Comparison of ENCODE assay signal across 26 cellular contexts in the genomic region with DNA sequence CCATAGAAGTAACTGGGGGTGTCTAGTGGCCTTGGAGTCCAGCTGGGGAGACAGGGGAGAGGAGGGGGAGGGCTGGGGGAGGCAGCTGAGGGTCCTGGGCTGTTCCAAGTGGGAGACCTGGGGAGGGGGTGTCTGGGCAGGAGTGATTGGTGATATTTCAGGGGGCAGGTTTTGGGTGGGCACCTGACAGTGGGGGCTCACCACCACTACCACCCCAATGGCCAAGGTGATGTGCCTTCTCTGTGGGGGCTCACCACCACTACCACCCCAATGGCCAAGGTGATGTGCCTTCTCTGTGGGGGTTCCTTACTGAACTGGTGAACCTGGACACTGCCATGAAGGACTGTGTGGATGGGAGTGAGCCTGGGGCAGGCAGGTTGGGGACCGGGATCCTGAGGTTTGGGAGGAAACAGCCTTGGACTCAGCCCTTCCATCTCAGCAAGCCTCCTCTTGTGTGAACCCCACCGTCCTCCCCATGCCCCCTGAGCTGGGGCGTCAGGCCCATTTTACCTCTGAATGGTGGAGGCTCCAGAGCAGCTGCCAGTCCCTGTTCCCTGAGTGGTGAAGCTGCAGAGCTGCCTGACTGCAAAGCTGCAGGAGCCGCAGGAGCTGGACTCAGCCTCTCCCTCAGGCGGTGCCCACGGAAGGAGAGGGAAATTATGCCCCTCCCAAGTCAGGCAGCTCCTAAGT. TPM values are rescaled to one million over a fixed set of nuclear protein-coding genes. Genes with fewer than 3 reads are reported as not detected.
DNase-seq lines count a peak whose midpoint lies in the region; ATAC-seq, FAIRE-seq and TF ChIP-seq lines count a peak whose summit lies in the region.
"Had no signal": no experiment of that assay in that cellular context is flagged by ENCODE, and none has a peak within 500 bp of the region (broad histone marks: within the 10 kb centered on the region; RNA-seq: fewer than 3 reads in every experiment).

No MANE protein-coding gene starts in this region.

- H3K4me1 ChIP-seq in right atrium auricular region (no peaks in the 10 kb centered on the region), heart left ventricle (no peaks in the 10 kb centered on the region), kidney (ENCODE audit: control insufficient read depth in 1 of 2, insufficient read depth in 1 of 2, low read depth in 1 of 2, low read length in 2 of 2) (no peaks in the 10 kb centered on the region), prostate gland (replicated peaks) (no peaks in the 10 kb centered on the region)
- H3K4me1 ChIP-seq: A549, BE2C, BLaER1, Caco-2 had no signal

- no peak for FAIRE-seq in kidney (lab: Jason Lieb, UNC)
- FAIRE-seq: A549, D721Med, G401.6, GM12891, GM19239 had no signal

- DNase-seq in right atrium auricular region (ENCODE audit: low spot score) (peak; percentile 44), heart left ventricle (no peak), kidney (peak; percentile 37), posterior vena cava (ENCODE audit: low spot score) (peak; percentile 57), COLO829 (ENCODE audit: low spot score) (no peak), prostate gland (ENCODE audit: low spot score) (no peak), dedifferentiated amniotic fluid mesenchymal stem cell (ENCODE audit: extremely low spot score) (no peak)
- DNase-seq: BE2C; C1 segment of cervical spinal cord; Caco-2; Calu3; CD4-positive, alpha-beta memory T cell; CD4-positive, CD25-positive, alpha-beta regulatory T cell; CD8-positive, alpha-beta memory T cell; DMS79 treated with DMSO at 0.1 percent for 48 hours; GF-D8 had no signal

- no peak overlapping the region for H3K9ac ChIP-seq in kidney (ENCODE audit: low read length in 2 of 2)
- H3K9ac ChIP-seq: BLaER1 had no signal

- no peak for TF ChIP-seq CTCF in right atrium auricular region (IDR thresholded peaks at IDR 0.05)
- TF ChIP-seq CTCF in heart left ventricle (IDR thresholded peaks at IDR 0.05) = no peak
- no peak for TF ChIP-seq CTCF in kidney (IDR thresholded peaks at IDR 0.05; ENCODE audit: borderline replicate concordance, extremely low read depth, insufficient read depth)
- TF ChIP-seq CTCF in prostate gland (IDR thresholded peaks at IDR 0.05) = no peak

- H3K27ac ChIP-seq in right atrium auricular region (no peak overlapping the region), heart left ventricle (no peak overlapping the region), kidney (ENCODE audit: low read depth in 2 of 2, low read length in 2 of 2) (no peak overlapping the region), prostate gland (no peak overlapping the region)
- H3K27ac ChIP-seq: 22Rv1, A549, BLaER1 had no signal

- no peak for ATAC-seq in heart left ventricle
- ATAC-seq: A549 had no signal

- 47 to 80% (median 74%) methylated on average over 3 to 6 of the region's 6 CpGs for WGBS in heart left ventricle, 4 donors
- WGBS in prostate gland = 58% methylated on average over 3 of the region's 6 CpGs

- H3K4me3 ChIP-seq in right atrium auricular region (no peak overlapping the region), heart left ventricle (no peak overlapping the region), kidney (ENCODE audit: low read length in 2 of 2) (no peak overlapping the region), prostate gland (no peak overlapping the region)
- H3K4me3 ChIP-seq: A549, BLaER1 had no signal

- H3K27me3 ChIP-seq in right atrium auricular region = no peaks in the 10 kb centered on the region
- no peaks in the 10 kb centered on the region for H3K27me3 ChIP-seq in heart left ventricle
- no peaks in the 10 kb centered on the region for H3K27me3 ChIP-seq in prostate gland (replicated peaks; ENCODE audit: insufficient read depth)
- H3K27me3 ChIP-seq: BE2C, BLaER1 had no signal

- no peak for TF ChIP-seq POLR2A in heart left ventricle (IDR thresholded peaks at IDR 0.05)
- TF ChIP-seq POLR2A in prostate gland (IDR thresholded peaks at IDR 0.05) = no peak

- H3K36me3 ChIP-seq in right atrium auricular region (no peaks in the 10 kb centered on the region), heart left ventricle (no peaks in the 10 kb centered on the region), kidney (ENCODE audit: control insufficient read depth in 1 of 2, insufficient read depth in 2 of 2, low read length in 2 of 2) (no peaks in the 10 kb centered on the region), prostate gland (no peaks in the 10 kb centered on the region)
- H3K36me3 ChIP-seq: BE2C, BLaER1 had no signal

- H3K9me3 ChIP-seq in right atrium auricular region = no peaks in the 10 kb centered on the region
- peaks cover 0 to 19% (median 1%) of the 10 kb centered on the region in 12 donors for H3K9me3 ChIP-seq in heart left ventricle
- peaks cover 2 to 4% of the 10 kb centered on the region in 2 donors for H3K9me3 ChIP-seq in kidney (ENCODE audit: control insufficient read depth in 1 of 2, low read length in 2 of 2)
- H3K9me3 ChIP-seq in prostate gland = no peaks in the 10 kb centered on the region
- H3K9me3 ChIP-seq: A549 had no signal

- intact Hi-C loops in heart left ventricle (cut with DNase I) = no loop called here
- intact Hi-C loops in kidney (cut with DNase I) = no loop called here
- intact Hi-C loops in posterior vena cava (cut with DNase I) = no loop called here
- intact Hi-C loops in prostate gland (cut with DNase I) = no loop called here

RNA-seq across cellular contexts. Expression of a gene that starts 50.6 kb away (rescaled TPM):
- not detected for total RNA-seq in right atrium auricular region
- total RNA-seq in heart left ventricle = not detected
- polyA plus RNA-seq in heart left ventricle = not detected
- not detected for total RNA-seq in kidney
- polyA plus RNA-seq in kidney (ENCODE audit: insufficient read depth, low read depth, low replicate concordance) = not detected
- total RNA-seq in posterior vena cava = not detected
- under 1 TPM in 1 of 2 donors, not detected in 1; 0.34 TPM for total RNA-seq in prostate gland
- total RNA-seq: A172; Caco-2; Calu3; CD4-positive, alpha-beta memory T cell; CD4-positive, CD25-positive, alpha-beta regulatory T cell; CD8-positive, alpha-beta memory T cell had no signal
- polyA plus RNA-seq: A549; AG04450; CD14-positive monocyte; CD4-positive, alpha-beta memory T cell; CD4-positive, CD25-positive, alpha-beta regulatory T cell; CD8-positive, alpha-beta memory T cell had no signal

Comparison
In these comparisons a context has a peak if more than half of its experiments do, and no peak if none do; other contexts are left out.
1. DNase-seq: peak in right atrium auricular region (single experiment), kidney (single experiment) and posterior vena cava (single experiment); none in heart left ventricle (0 of 5), COLO829 (single experiment), prostate gland (single experiment) and dedifferentiated amniotic fluid mesenchymal stem cell (single experiment).